In the genomic region with DNA sequence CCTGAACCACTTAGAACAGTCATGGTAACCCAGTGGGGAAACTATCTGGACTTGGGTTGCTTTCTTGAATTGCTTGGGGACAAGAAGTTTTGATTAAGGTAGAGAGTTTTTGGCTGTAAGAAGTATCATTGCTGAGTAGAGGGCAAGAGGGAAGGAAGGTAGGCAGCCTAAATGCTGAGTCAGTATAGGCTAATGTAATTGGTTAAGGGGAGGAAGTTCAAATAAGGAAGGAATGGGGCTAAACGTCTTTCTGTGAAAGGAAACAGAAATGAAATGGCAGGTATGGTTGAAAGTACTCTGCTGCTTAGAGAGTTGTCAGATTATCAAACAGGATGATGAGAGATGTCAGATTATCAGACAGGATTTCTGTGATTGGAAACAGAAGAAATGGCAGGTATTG, we compare ENCODE assay signal across 13 cellular contexts. TPM values are rescaled to one million over a fixed set of nuclear protein-coding genes. Genes with fewer than 3 reads are reported as not detected.
DNase-seq lines count a peak whose midpoint lies in the region; ATAC-seq and TF ChIP-seq lines count a peak whose summit lies in the region.
"Had no signal": no experiment of that assay in that cellular context is flagged by ENCODE, and none has a peak within 500 bp of the region (broad histone marks: within the 10 kb centered on the region; RNA-seq: fewer than 3 reads in every experiment).

No MANE protein-coding gene starts in this region.

- TF ChIP-seq CTCF in CD8-positive, alpha-beta T cell (IDR thresholded peaks at IDR 0.05) = no peak
- TF ChIP-seq CTCF in esophagus muscularis mucosa (IDR thresholded peaks at IDR 0.05) = no peak

- in situ Hi-C loops in KBM-7 (cut with MboI; ENCODE audit: low pct_unique_long_range_greater_than_20kb, low sequenced_read_pairs) = no loop called here

- CTCF ChIA-PET in CD8-positive, alpha-beta T cell (lab: Charles Lee) = interaction anchor here (1.6 kb wide), 1 partner anchor 54 kb away, joined by 4 read pairs; no protein-coding TSS in a partner anchor
- CTCF ChIA-PET in activated CD4-positive, alpha-beta memory T cell treated with anti-CD3 and anti-CD28 coated beads for 36 hours (lab: Charles Lee) = interaction anchor here (0.6 kb wide), 1 partner anchor 29 kb away, joined by 4 read pairs; no protein-coding TSS in a partner anchor
- CTCF ChIA-PET in naive thymus-derived CD4-positive, alpha-beta T cell (lab: Charles Lee) = no interaction called here

- ATAC-seq in CD8-positive, alpha-beta T cell = peak; percentile 66
- ATAC-seq in naive thymus-derived CD4-positive, alpha-beta T cell = peak; percentile 77
- no peak for ATAC-seq in HG03442 (IDR thresholded peaks at IDR 0.05; ENCODE audit: unreplicated experiment)
- ATAC-seq: heart right ventricle had no signal

- H3K27me3 ChIP-seq in CD8-positive, alpha-beta T cell (ENCODE audit: insufficient read depth, low read length) = no peaks in the 10 kb centered on the region
- H3K27me3 ChIP-seq in naive thymus-derived CD4-positive, alpha-beta T cell (ENCODE audit: control insufficient read depth in 2 of 2, insufficient read depth in 2 of 2, low read length in 2 of 2) = no peaks in the 10 kb centered on the region
- no peaks in the 10 kb centered on the region for H3K27me3 ChIP-seq in esophagus muscularis mucosa
- H3K27me3 ChIP-seq: heart right ventricle had no signal

- H3K9me3 Mint-ChIP-seq in CD8-positive, alpha-beta T cell = no peaks in the 10 kb centered on the region
- no peaks in the 10 kb centered on the region for H3K9me3 Mint-ChIP-seq in activated CD4-positive, alpha-beta memory T cell treated with anti-CD3 and anti-CD28 coated beads for 36 hours
- no peaks in the 10 kb centered on the region for H3K9me3 Mint-ChIP-seq in naive thymus-derived CD4-positive, alpha-beta T cell

- peaks cover 78% of the 10 kb centered on the region for H3K36me3 ChIP-seq in CD8-positive, alpha-beta T cell (ENCODE audit: insufficient read depth, low read length)
- peaks cover 52 to 91% (median 76%) of the 10 kb centered on the region in 3 experiments for H3K36me3 ChIP-seq in naive thymus-derived CD4-positive, alpha-beta T cell (ENCODE audit: control insufficient read depth in 2 of 3, insufficient read depth in 3 of 3, low read length in 3 of 3)
- peaks cover 91 to 99% (median 98%) of the 10 kb centered on the region in 4 donors for H3K36me3 ChIP-seq in esophagus muscularis mucosa

- H3K36me3 Mint-ChIP-seq in CD8-positive, alpha-beta T cell = peaks cover 94% of the 10 kb centered on the region
- H3K36me3 Mint-ChIP-seq in activated CD4-positive, alpha-beta memory T cell treated with anti-CD3 and anti-CD28 coated beads for 36 hours = peaks cover 81% of the 10 kb centered on the region
- peaks cover 12 to 54% (median 37%) of the 10 kb centered on the region in 5 donors for H3K36me3 Mint-ChIP-seq in naive thymus-derived CD4-positive, alpha-beta T cell

- H3K4me3 ChIP-seq in CD8-positive, alpha-beta T cell (ENCODE audit: low read depth, low read length) = no peak overlapping the region
- H3K4me3 ChIP-seq in naive thymus-derived CD4-positive, alpha-beta T cell (ENCODE audit: low read length) = no peak overlapping the region
- H3K4me3 ChIP-seq in esophagus muscularis mucosa = no peak overlapping the region
- H3K4me3 ChIP-seq: heart right ventricle, lower lobe of right lung had no signal

- H3K9me3 ChIP-seq in CD8-positive, alpha-beta T cell (ENCODE audit: low read length) = no peaks in the 10 kb centered on the region
- H3K9me3 ChIP-seq in naive thymus-derived CD4-positive, alpha-beta T cell (ENCODE audit: control insufficient read depth in 2 of 3, low read length in 3 of 3) = no peaks in the 10 kb centered on the region
- H3K9me3 ChIP-seq in esophagus muscularis mucosa = no peaks in the 10 kb centered on the region
- H3K9me3 ChIP-seq: heart right ventricle, lower lobe of right lung had no signal

- no peak for TF ChIP-seq POLR2A in esophagus muscularis mucosa (IDR thresholded peaks at IDR 0.05; ENCODE audit: low read depth)

- no peaks in the 10 kb centered on the region for H3K27me3 Mint-ChIP-seq in CD8-positive, alpha-beta T cell (ENCODE audit: low read depth)
- H3K27me3 Mint-ChIP-seq in activated CD4-positive, alpha-beta memory T cell treated with anti-CD3 and anti-CD28 coated beads for 36 hours = no peaks in the 10 kb centered on the region
- no peaks in the 10 kb centered on the region for H3K27me3 Mint-ChIP-seq in naive thymus-derived CD4-positive, alpha-beta T cell

- WGBS in esophagus muscularis mucosa = 32% methylated on average over 1 of the region's 1 CpG

- TF ChIP-seq EP300 in esophagus muscularis mucosa (IDR thresholded peaks at IDR 0.05) = no peak

- peak overlapping the region; percentile 47 for H3K27ac Mint-ChIP-seq in CD8-positive, alpha-beta T cell
- H3K27ac Mint-ChIP-seq in activated CD4-positive, alpha-beta memory T cell treated with anti-CD3 and anti-CD28 coated beads for 36 hours = peak overlapping the region; percentile 59
- peak overlapping the region in 8 of 9 donors; percentile 3 to 82 (median 62) for H3K27ac Mint-ChIP-seq in naive thymus-derived CD4-positive, alpha-beta T cell

- H3K4me3 Mint-ChIP-seq in CD8-positive, alpha-beta T cell = no peak overlapping the region
- no peak overlapping the region for H3K4me3 Mint-ChIP-seq in activated CD4-positive, alpha-beta memory T cell treated with anti-CD3 and anti-CD28 coated beads for 36 hours
- H3K4me3 Mint-ChIP-seq in naive thymus-derived CD4-positive, alpha-beta T cell = peak overlapping the region in 2 of 10 donors; percentile 17 to 43

- no peak for DNase-seq in CD8-positive, alpha-beta T cell
- DNase-seq in KBM-7 = peak; percentile 49
- DNase-seq in activated CD4-positive, alpha-beta memory T cell treated with anti-CD3 and anti-CD28 coated beads for 36 hours = no peak
- DNase-seq in naive thymus-derived CD4-positive, alpha-beta T cell = no peak
- DNase-seq in glomerular visceral epithelial cell (ENCODE audit: extremely low spot score) = no peak
- DNase-seq in esophagus muscularis mucosa (ENCODE audit: extremely low spot score) = no peak
- DNase-seq: heart right ventricle; Karpas-422; lower lobe of right lung; NCI-H510A treated with DMSO at 0.1 percent for 48 hours; SHP77 treated with DMSO at 0.1 percent for 48 hours; stimulated activated CD4-positive, alpha-beta T cell treated with anti-CD3 and anti-CD28 coated beads, Interleukin-4, amount 100 ng/mL, for 24 hours had no signal

- H3K27ac ChIP-seq in CD8-positive, alpha-beta T cell (ENCODE audit: low read depth, low read length) = no peak overlapping the region
- H3K27ac ChIP-seq in naive thymus-derived CD4-positive, alpha-beta T cell (ENCODE audit: low read depth, low read length) = no peak overlapping the region
- no peak overlapping the region for H3K27ac ChIP-seq in esophagus muscularis mucosa (replicated peaks in 1 of 4)
- H3K27ac ChIP-seq: lower lobe of right lung had no signal

- H3K4me1 ChIP-seq in CD8-positive, alpha-beta T cell (ENCODE audit: insufficient read depth, low read length) = no peaks in the 10 kb centered on the region
- no peaks in the 10 kb centered on the region for H3K4me1 ChIP-seq in naive thymus-derived CD4-positive, alpha-beta T cell (ENCODE audit: control insufficient read depth in 2 of 2, insufficient read depth in 2 of 2, low read length in 2 of 2)
- H3K4me1 ChIP-seq in esophagus muscularis mucosa = no peaks in the 10 kb centered on the region

- peaks cover 25% of the 10 kb centered on the region for H3K4me1 Mint-ChIP-seq in CD8-positive, alpha-beta T cell (ENCODE audit: low read depth)
- peaks cover 34% of the 10 kb centered on the region for H3K4me1 Mint-ChIP-seq in activated CD4-positive, alpha-beta memory T cell treated with anti-CD3 and anti-CD28 coated beads for 36 hours (ENCODE audit: low read depth)
- peaks cover 8 to 55% (median 28%) of the 10 kb centered on the region in 7 donors for H3K4me1 Mint-ChIP-seq in naive thymus-derived CD4-positive, alpha-beta T cell

- intact Hi-C loops in CD8-positive, alpha-beta T cell (cut with DNase I, micrococcal nuclease) = no loop called here
- intact Hi-C loops in activated CD4-positive, alpha-beta memory T cell treated with anti-CD3 and anti-CD28 coated beads for 36 hours (cut with micrococcal nuclease) = no loop called here
- intact Hi-C loops in naive thymus-derived CD4-positive, alpha-beta T cell (cut with micrococcal nuclease) = loop anchor here in 1 of 2 donors (1.0 kb wide), 1 partner anchor 9 kb away; no protein-coding TSS in a partner anchor
- intact Hi-C loops in esophagus muscularis mucosa (cut with DNase I) = no loop called here

- POLR2A ChIA-PET in CD8-positive, alpha-beta T cell (lab: Charles Lee) = no interaction called here
- POLR2A ChIA-PET in activated CD4-positive, alpha-beta memory T cell treated with anti-CD3 and anti-CD28 coated beads for 36 hours (lab: Charles Lee) = interaction anchor here (0.5 kb wide), 1 partner anchor 16 kb away, joined by 6 read pairs; no protein-coding TSS in a partner anchor
- POLR2A ChIA-PET in naive thymus-derived CD4-positive, alpha-beta T cell (lab: Charles Lee) = interaction anchor here (1.1 kb wide), 1 partner anchor 31 kb away, joined by 3 read pairs; no protein-coding TSS in a partner anchor

RNA-seq across cellular contexts. Expression of a gene that starts 20.3 kb away (rescaled TPM):
- 100 to 1,000 TPM; 170 to 173 TPM for total RNA-seq in CD8-positive, alpha-beta T cell
- total RNA-seq in activated CD4-positive, alpha-beta memory T cell treated with anti-CD3 and anti-CD28 coated beads for 36 hours = 100 to 1,000 TPM; 475 to 488 TPM
- total RNA-seq in naive thymus-derived CD4-positive, alpha-beta T cell = 100 to 1,000 TPM; 185 to 465 (median 255) TPM
- polyA plus RNA-seq in naive thymus-derived CD4-positive, alpha-beta T cell = 10 to 100 TPM; 21.1 to 30.0 TPM
- 100 to 1,000 TPM; 179 to 236 (median 205) TPM for total RNA-seq in esophagus muscularis mucosa

RNA-seq across cellular contexts. Expression of a gene that starts 23.9 kb away (rescaled TPM):
- 1 to 10 TPM; 5.2 TPM for total RNA-seq in CD8-positive, alpha-beta T cell
- 10 to 100 TPM; 11.3 to 13.0 TPM for total RNA-seq in activated CD4-positive, alpha-beta memory T cell treated with anti-CD3 and anti-CD28 coated beads for 36 hours
- 10 to 100 TPM in 1 of 5 experiments, 1 to 10 TPM in 4; 1.9 to 13.3 (median 2.9) TPM for total RNA-seq in naive thymus-derived CD4-positive, alpha-beta T cell
- polyA plus RNA-seq in naive thymus-derived CD4-positive, alpha-beta T cell = under 1 TPM in 1 of 2 donors, not detected in 1; 0.08 TPM
- 10 to 100 TPM; 11.9 to 26.9 (median 21.2) TPM for total RNA-seq in esophagus muscularis mucosa
